In genomic region chr2:9897331-9897737, GRCh38 we compare ENCODE assay signal across 8 cellular contexts. TPM values are rescaled to one million over a fixed set of nuclear protein-coding genes. Genes with fewer than 3 reads are reported as not detected.
A peak's percentile ranks its signal among the peaks of the same experiment; 100 is the strongest.
DNase-seq lines count a peak whose midpoint lies in the region; ATAC-seq, FAIRE-seq and TF ChIP-seq lines count a peak whose summit lies in the region.

No MANE protein-coding gene starts in this region.

- no peak for TF ChIP-seq CTCF in Calu3 (IDR thresholded peaks at IDR 0.05; ENCODE audit: unreplicated experiment)
- TF ChIP-seq CTCF in colonic mucosa (IDR thresholded peaks at IDR 0.05): no peak
- no peak for TF ChIP-seq CTCF in upper lobe of right lung (IDR thresholded peaks at IDR 0.05)

- no peak overlapping the region for H3K27ac ChIP-seq in colonic mucosa
- no peak overlapping the region for H3K27ac ChIP-seq in naive thymus-derived CD4-positive, alpha-beta T cell (ENCODE audit: low read depth, low read length)
- H3K27ac ChIP-seq in upper lobe of right lung: no peak overlapping the region

- BruUV-seq in Calu3 (replicated peaks; lab: Mats Ljungman, UMichigan): no TSS peak

- H3K27me3 Mint-ChIP-seq in Calu3 (ENCODE audit: unreplicated experiment): no peaks in the 10 kb centered on the region
- H3K27me3 Mint-ChIP-seq in naive thymus-derived CD4-positive, alpha-beta T cell: no peaks in the 10 kb centered on the region

- H3K27me3 ChIP-seq in colonic mucosa (no peaks in the 10 kb centered on the region), upper lobe of right lung (no peaks in the 10 kb centered on the region)
- no peaks in the 10 kb centered on the region for H3K27me3 ChIP-seq in naive thymus-derived CD4-positive, alpha-beta T cell (ENCODE audit: control insufficient read depth in 2 of 2, insufficient read depth in 2 of 2, low read length in 2 of 2)

- H3K9me3 ChIP-seq in colonic mucosa (no peaks in the 10 kb centered on the region), upper lobe of right lung (no peaks in the 10 kb centered on the region)
- H3K9me3 ChIP-seq in naive thymus-derived CD4-positive, alpha-beta T cell (ENCODE audit: control insufficient read depth in 2 of 3, low read length in 3 of 3): no peaks in the 10 kb centered on the region

- POLR2A ChIA-PET in naive thymus-derived CD4-positive, alpha-beta T cell (lab: Charles Lee): no interaction called here

- H3K4me3 ChIP-seq in colonic mucosa (no peak overlapping the region), upper lobe of right lung (no peak overlapping the region)
- H3K4me3 ChIP-seq in naive thymus-derived CD4-positive, alpha-beta T cell (ENCODE audit: low read length): no peak overlapping the region

- H3K4me1 ChIP-seq in colonic mucosa (no peaks in the 10 kb centered on the region), upper lobe of right lung (peaks cover 22% of the 10 kb centered on the region)
- no peaks in the 10 kb centered on the region for H3K4me1 ChIP-seq in naive thymus-derived CD4-positive, alpha-beta T cell (ENCODE audit: control insufficient read depth in 2 of 2, insufficient read depth in 2 of 2, low read length in 2 of 2)

- no peaks in the 10 kb centered on the region for H3K36me3 Mint-ChIP-seq in Calu3 (ENCODE audit: insufficient read depth, unreplicated experiment)
- peaks cover 0 to 19% (median 6%) of the 10 kb centered on the region in 5 donors for H3K36me3 Mint-ChIP-seq in naive thymus-derived CD4-positive, alpha-beta T cell

- TF ChIP-seq POLR2A in H54 (IDR thresholded peaks at IDR 0.05; ENCODE audit: low read depth, low read length): no peak

- no peak overlapping the region for H3K4me3 Mint-ChIP-seq in Calu3 (ENCODE audit: low read depth, unreplicated experiment)
- H3K4me3 Mint-ChIP-seq in naive thymus-derived CD4-positive, alpha-beta T cell: no peak overlapping the region

- H3K4me1 Mint-ChIP-seq in Calu3 (ENCODE audit: low read depth, unreplicated experiment): peaks cover 29% of the 10 kb centered on the region
- H3K4me1 Mint-ChIP-seq in naive thymus-derived CD4-positive, alpha-beta T cell: peaks cover 5 to 26% (median 17%) of the 10 kb centered on the region in 7 donors

- intact Hi-C loops in Calu3 (cut with micrococcal nuclease; ENCODE audit: unreplicated experiment) (loop anchor here (5.0 kb wide), 2 partner anchors 55 to 85 kb away; partner anchors contain the start of gene TAF1B), colonic mucosa (cut with DNase I) (no loop called here), upper lobe of right lung (cut with DNase I) (no loop called here)
- intact Hi-C loops in naive thymus-derived CD4-positive, alpha-beta T cell (cut with micrococcal nuclease): no loop called here

- DNase-seq in Calu3 (peak; percentile 76), H54 (ENCODE audit: insufficient read length, low spot score) (peak; percentile 20), RCC 7860 (ENCODE audit: low spot score) (peak; percentile 31), colonic mucosa (peak; percentile 50), upper lobe of right lung (no peak), SKM-1 (lab: John Stamatoyannopoulos, UW; ENCODE audit: unreplicated experiment) (no peak), epidermal melanocyte (ENCODE audit: insufficient read length, low spot score) (no peak)
- DNase-seq in naive thymus-derived CD4-positive, alpha-beta T cell: peak in 1 of 9 donors; percentile 37

- H3K27ac Mint-ChIP-seq in Calu3 (ENCODE audit: unreplicated experiment): peak overlapping the region; percentile 18
- H3K27ac Mint-ChIP-seq in naive thymus-derived CD4-positive, alpha-beta T cell: peak overlapping the region in 2 of 9 donors; percentile 10 to 37

- FAIRE-seq in H54 (lab: Jason Lieb, UNC) (peak; percentile 99), RCC 7860 (lab: Jason Lieb, UNC) (peak; percentile 86)

- ATAC-seq in naive thymus-derived CD4-positive, alpha-beta T cell: peak; percentile 38
- peak; percentile 64 for ATAC-seq in upper lobe of right lung

- no peaks in the 10 kb centered on the region for H3K9me3 Mint-ChIP-seq in Calu3 (ENCODE audit: low read depth, unreplicated experiment)
- H3K9me3 Mint-ChIP-seq in naive thymus-derived CD4-positive, alpha-beta T cell: no peaks in the 10 kb centered on the region

- no peak overlapping the region for H3K9ac ChIP-seq in colonic mucosa (ENCODE audit: low read depth in 2 of 2, low read length in 2 of 2)

- CTCF ChIA-PET in Calu3 (lab: Charles Lee): interaction anchor here (0.6 to 1.0 kb wide), 2 partner anchors 50 to 467 kb away, joined by 3 to 4 read pairs; no protein-coding TSS in a partner anchor
- CTCF ChIA-PET in naive thymus-derived CD4-positive, alpha-beta T cell (lab: Charles Lee): no interaction called here

- no peaks in the 10 kb centered on the region for H3K36me3 ChIP-seq in colonic mucosa
- H3K36me3 ChIP-seq in naive thymus-derived CD4-positive, alpha-beta T cell (ENCODE audit: control insufficient read depth in 2 of 3, insufficient read depth in 3 of 3, low read length in 3 of 3): no peaks in the 10 kb centered on the region
- no peaks in the 10 kb centered on the region for H3K36me3 ChIP-seq in upper lobe of right lung

RNA-seq across cellular contexts. Expression of gene TAF1B, which starts 54.1 kb away (rescaled TPM):
- total RNA-seq in Calu3 (2022) (17.8 and 23.0 TPM in 2 replicates), colonic mucosa (10 to 100 TPM in 1 of 2 donors, 1 to 10 TPM in 1; 8.8 to 13.0 TPM), upper lobe of right lung (19.5 TPM)
- total RNA-seq in naive thymus-derived CD4-positive, alpha-beta T cell: 10 to 100 TPM in 4 of 5 experiments, 1 to 10 TPM in 1; 9.2 to 28.2 (median 20.9) TPM
- 1 to 10 TPM; 7.2 to 8.6 TPM for polyA plus RNA-seq in naive thymus-derived CD4-positive, alpha-beta T cell

RNA-seq across cellular contexts. Expression of gene GRHL1, which starts 54.2 kb away (rescaled TPM):
- total RNA-seq in Calu3 (2022) (9.0 and 11.7 TPM in 2 replicates), colonic mucosa (1 to 10 TPM; 1.6 to 1.9 TPM), upper lobe of right lung (2.7 TPM)
- total RNA-seq in naive thymus-derived CD4-positive, alpha-beta T cell: 1 to 10 TPM in 1 of 5 experiments, under 1 TPM in 4; 0.19 to 1.3 (median 0.56) TPM
- polyA plus RNA-seq in naive thymus-derived CD4-positive, alpha-beta T cell: under 1 TPM in 1 of 2 donors, not detected in 1; 0.33 TPM

Comparison
In these comparisons a context has a peak if more than half of its experiments do, and no peak if none do; other contexts are left out.
1. DNase-seq: peak in Calu3 (single experiment), H54 (single experiment), RCC 7860 (single experiment) and colonic mucosa (single experiment); none in upper lobe of right lung (single experiment), SKM-1 (single experiment) and epidermal melanocyte (single experiment).